In the genomic region with DNA sequence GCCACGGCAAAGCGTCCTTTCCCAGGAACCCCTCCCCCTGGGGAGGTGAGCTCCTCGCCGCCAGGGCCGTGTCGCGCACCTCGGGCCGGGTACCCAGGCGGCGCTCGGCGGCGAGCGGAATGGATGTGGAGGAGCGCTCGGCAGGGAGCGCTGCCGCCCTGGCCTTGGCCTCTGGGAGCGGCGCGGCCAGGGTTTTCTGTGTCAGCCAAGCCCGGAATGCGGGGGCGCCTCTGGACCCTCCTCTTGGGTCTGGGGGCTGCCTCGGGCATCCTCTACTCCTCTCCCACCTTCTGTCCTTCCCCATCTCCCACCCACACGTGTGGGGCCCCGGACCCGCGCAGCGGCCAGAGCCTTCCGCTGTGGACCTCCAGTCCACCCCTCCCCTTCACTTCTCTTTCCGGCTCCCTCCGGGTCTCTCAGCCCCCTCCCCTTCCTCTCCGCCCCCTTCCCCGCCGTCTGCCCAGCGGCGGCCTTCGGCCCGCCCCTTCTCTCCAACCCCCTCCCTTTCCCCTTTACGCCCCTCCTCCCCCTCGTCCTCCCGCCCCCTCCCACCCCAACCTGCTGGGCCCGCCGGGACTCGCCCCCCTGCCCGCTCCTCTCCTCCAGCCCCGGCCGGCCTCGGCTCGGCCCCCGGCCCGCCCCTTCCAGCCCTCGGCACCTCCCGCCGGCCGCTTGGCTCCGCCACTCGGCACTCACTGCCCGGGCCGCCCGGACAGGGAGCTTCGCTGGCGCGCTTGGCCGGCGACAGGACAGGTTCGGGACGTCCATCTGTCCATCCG, we compare ENCODE assay signal across 1 cellular context.
TF ChIP-seq lines count a peak whose summit lies in the region.

A gene (plus strand): TSS at position 684 of the 779 bp plus-strand sequence. CDS start 129 bp downstream, outside the sequence.

TF ChIP-seq in K562, 482 proteins besides CTCF, POLR2A, EP300 and RAD21 (continued from another document and continues in another):
- TF ChIP-seq, protein P1, sequence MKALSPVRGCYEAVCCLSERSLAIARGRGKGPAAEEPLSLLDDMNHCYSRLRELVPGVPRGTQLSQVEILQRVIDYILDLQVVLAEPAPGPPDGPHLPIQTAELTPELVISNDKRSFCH (CRISPR knock-in tag; IDR thresholded peaks at IDR 0.05), result no peak
- TF ChIP-seq, protein P1 (tag; IDR thresholded peaks at IDR 0.05), result no peak
- TF ChIP-seq SPI1 (IDR thresholded peaks at IDR 0.05; ENCODE audit: borderline replicate concordance, low read depth, low read length), result no peak
- no peak for TF ChIP-seq ZNF778 (CRISPR knock-in tag; IDR thresholded peaks at IDR 0.05)
- no peak for TF ChIP-seq ILF3 (IDR thresholded peaks at IDR 0.05; ENCODE audit: borderline replicate concordance)
- TF ChIP-seq, protein P2, sequence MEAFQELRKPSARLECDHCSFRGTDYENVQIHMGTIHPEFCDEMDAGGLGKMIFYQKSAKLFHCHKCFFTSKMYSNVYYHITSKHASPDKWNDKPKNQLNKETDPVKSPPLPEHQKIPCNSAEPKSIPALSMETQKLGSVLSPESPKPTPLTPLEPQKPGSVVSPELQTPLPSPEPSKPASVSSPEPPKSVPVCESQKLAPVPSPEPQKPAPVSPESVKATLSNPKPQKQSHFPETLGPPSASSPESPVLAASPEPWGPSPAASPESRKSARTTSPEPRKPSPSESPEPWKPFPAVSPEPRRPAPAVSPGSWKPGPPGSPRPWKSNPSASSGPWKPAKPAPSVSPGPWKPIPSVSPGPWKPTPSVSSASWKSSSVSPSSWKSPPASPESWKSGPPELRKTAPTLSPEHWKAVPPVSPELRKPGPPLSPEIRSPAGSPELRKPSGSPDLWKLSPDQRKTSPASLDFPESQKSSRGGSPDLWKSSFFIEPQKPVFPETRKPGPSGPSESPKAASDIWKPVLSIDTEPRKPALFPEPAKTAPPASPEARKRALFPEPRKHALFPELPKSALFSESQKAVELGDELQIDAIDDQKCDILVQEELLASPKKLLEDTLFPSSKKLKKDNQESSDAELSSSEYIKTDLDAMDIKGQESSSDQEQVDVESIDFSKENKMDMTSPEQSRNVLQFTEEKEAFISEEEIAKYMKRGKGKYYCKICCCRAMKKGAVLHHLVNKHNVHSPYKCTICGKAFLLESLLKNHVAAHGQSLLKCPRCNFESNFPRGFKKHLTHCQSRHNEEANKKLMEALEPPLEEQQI (IDR thresholded peaks at IDR 0.05), result no peak
- TF ChIP-seq HNRNPUL1 (IDR thresholded peaks at IDR 0.05; ENCODE audit: low read length), result no peak
- no peak for TF ChIP-seq HNRNPH1 (optimal IDR thresholded peaks at IDR 0.05; ENCODE audit: low read depth, low read length)
- TF ChIP-seq SP1 (CRISPR knock-in tag; IDR thresholded peaks at IDR 0.05), result peak; percentile 61; the same call in 1 of the 2 replicates
- TF ChIP-seq, protein P3, sequence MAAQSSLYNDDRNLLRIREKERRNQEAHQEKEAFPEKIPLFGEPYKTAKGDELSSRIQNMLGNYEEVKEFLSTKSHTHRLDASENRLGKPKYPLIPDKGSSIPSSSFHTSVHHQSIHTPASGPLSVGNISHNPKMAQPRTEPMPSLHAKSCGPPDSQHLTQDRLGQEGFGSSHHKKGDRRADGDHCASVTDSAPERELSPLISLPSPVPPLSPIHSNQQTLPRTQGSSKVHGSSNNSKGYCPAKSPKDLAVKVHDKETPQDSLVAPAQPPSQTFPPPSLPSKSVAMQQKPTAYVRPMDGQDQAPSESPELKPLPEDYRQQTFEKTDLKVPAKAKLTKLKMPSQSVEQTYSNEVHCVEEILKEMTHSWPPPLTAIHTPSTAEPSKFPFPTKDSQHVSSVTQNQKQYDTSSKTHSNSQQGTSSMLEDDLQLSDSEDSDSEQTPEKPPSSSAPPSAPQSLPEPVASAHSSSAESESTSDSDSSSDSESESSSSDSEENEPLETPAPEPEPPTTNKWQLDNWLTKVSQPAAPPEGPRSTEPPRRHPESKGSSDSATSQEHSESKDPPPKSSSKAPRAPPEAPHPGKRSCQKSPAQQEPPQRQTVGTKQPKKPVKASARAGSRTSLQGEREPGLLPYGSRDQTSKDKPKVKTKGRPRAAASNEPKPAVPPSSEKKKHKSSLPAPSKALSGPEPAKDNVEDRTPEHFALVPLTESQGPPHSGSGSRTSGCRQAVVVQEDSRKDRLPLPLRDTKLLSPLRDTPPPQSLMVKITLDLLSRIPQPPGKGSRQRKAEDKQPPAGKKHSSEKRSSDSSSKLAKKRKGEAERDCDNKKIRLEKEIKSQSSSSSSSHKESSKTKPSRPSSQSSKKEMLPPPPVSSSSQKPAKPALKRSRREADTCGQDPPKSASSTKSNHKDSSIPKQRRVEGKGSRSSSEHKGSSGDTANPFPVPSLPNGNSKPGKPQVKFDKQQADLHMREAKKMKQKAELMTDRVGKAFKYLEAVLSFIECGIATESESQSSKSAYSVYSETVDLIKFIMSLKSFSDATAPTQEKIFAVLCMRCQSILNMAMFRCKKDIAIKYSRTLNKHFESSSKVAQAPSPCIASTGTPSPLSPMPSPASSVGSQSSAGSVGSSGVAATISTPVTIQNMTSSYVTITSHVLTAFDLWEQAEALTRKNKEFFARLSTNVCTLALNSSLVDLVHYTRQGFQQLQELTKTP (IDR thresholded peaks at IDR 0.05; ENCODE audit: low read depth in 1 of 2, partially characterized antibody in 2 of 2), result no peak
- TF ChIP-seq, protein P4, sequence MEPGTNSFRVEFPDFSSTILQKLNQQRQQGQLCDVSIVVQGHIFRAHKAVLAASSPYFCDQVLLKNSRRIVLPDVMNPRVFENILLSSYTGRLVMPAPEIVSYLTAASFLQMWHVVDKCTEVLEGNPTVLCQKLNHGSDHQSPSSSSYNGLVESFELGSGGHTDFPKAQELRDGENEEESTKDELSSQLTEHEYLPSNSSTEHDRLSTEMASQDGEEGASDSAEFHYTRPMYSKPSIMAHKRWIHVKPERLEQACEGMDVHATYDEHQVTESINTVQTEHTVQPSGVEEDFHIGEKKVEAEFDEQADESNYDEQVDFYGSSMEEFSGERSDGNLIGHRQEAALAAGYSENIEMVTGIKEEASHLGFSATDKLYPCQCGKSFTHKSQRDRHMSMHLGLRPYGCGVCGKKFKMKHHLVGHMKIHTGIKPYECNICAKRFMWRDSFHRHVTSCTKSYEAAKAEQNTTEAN (CRISPR knock-in tag; IDR thresholded peaks at IDR 0.05), result no peak
- TF ChIP-seq MEF2D (tag; conservative IDR thresholded peaks at IDR 0.05; ENCODE audit: low read depth), result no peak
- 0 out of 4 replicates have a peak, but pooled peaks of 1 of the 2 experiments have one; percentile 24 for TF ChIP-seq KDM1A (IDR thresholded peaks at IDR 0.05)
- no peak for TF ChIP-seq CEBPB (tag; IDR thresholded peaks at IDR 0.05)
- no peak for TF ChIP-seq ZNF311 (CRISPR knock-in tag; IDR thresholded peaks at IDR 0.05)
- no peak for TF ChIP-seq MEF2A (IDR thresholded peaks at IDR 0.05; ENCODE audit: control insufficient read depth, low read depth, low read length)
- TF ChIP-seq TGIF2 (CRISPR knock-in tag; IDR thresholded peaks at IDR 0.05), result no peak
- no peak for TF ChIP-seq MAFG (tag; conservative IDR thresholded peaks at IDR 0.05)
- peak; percentile 14; the same call in 1 of the 2 replicates for TF ChIP-seq CREM (IDR thresholded peaks at IDR 0.05; ENCODE audit: low read depth)
- no peak for TF ChIP-seq SMARCC2 (IDR thresholded peaks at IDR 0.05; ENCODE audit: low read depth)
- TF ChIP-seq COPS2 (conservative IDR thresholded peaks at IDR 0.05), result no peak
- TF ChIP-seq TRIM28 (IDR thresholded peaks at IDR 0.05), result no peak
- TF ChIP-seq, protein P5, sequence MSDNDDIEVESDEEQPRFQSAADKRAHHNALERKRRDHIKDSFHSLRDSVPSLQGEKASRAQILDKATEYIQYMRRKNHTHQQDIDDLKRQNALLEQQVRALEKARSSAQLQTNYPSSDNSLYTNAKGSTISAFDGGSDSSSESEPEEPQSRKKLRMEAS (CRISPR knock-in tag; IDR thresholded peaks at IDR 0.05), result no peak; the same call in none of the 2 replicates
- no peak for TF ChIP-seq PYGO2 (tag; IDR thresholded peaks at IDR 0.05)
- TF ChIP-seq RFX5 (IDR thresholded peaks at IDR 0.05; ENCODE audit: low read depth, low read length), result no peak
- TF ChIP-seq ZKSCAN1 (IDR thresholded peaks at IDR 0.05; ENCODE audit: low read depth, low read length), result no peak
- TF ChIP-seq, protein P6, sequence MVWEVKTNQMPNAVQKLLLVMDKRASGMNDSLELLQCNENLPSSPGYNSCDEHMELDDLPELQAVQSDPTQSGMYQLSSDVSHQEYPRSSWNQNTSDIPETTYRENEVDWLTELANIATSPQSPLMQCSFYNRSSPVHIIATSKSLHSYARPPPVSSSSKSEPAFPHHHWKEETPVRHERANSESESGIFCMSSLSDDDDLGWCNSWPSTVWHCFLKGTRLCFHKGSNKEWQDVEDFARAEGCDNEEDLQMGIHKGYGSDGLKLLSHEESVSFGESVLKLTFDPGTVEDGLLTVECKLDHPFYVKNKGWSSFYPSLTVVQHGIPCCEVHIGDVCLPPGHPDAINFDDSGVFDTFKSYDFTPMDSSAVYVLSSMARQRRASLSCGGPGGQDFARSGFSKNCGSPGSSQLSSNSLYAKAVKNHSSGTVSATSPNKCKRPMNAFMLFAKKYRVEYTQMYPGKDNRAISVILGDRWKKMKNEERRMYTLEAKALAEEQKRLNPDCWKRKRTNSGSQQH (CRISPR knock-in tag; IDR thresholded peaks at IDR 0.05), result no peak
- no peak for TF ChIP-seq ZNF124 (CRISPR knock-in tag; IDR thresholded peaks at IDR 0.05)
- TF ChIP-seq ZNF780A (CRISPR knock-in tag; IDR thresholded peaks at IDR 0.05), result no peak
- TF ChIP-seq CBFB (CRISPR knock-in tag; IDR thresholded peaks at IDR 0.05), result no peak
- TF ChIP-seq ZSCAN32 (CRISPR knock-in tag; IDR thresholded peaks at IDR 0.05), result no peak
- TF ChIP-seq, protein P7, sequence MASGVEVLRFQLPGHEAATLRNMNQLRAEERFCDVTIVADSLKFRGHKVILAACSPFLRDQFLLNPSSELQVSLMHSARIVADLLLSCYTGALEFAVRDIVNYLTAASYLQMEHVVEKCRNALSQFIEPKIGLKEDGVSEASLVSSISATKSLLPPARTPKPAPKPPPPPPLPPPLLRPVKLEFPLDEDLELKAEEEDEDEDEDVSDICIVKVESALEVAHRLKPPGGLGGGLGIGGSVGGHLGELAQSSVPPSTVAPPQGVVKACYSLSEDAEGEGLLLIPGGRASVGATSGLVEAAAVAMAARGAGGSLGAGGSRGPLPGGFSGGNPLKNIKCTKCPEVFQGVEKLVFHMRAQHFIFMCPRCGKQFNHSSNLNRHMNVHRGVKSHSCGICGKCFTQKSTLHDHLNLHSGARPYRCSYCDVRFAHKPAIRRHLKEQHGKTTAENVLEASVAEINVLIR (CRISPR knock-in tag; IDR thresholded peaks at IDR 0.05), result no peak
- TF ChIP-seq XRCC3 (IDR thresholded peaks at IDR 0.05), result no peak
- TF ChIP-seq, protein P8, sequence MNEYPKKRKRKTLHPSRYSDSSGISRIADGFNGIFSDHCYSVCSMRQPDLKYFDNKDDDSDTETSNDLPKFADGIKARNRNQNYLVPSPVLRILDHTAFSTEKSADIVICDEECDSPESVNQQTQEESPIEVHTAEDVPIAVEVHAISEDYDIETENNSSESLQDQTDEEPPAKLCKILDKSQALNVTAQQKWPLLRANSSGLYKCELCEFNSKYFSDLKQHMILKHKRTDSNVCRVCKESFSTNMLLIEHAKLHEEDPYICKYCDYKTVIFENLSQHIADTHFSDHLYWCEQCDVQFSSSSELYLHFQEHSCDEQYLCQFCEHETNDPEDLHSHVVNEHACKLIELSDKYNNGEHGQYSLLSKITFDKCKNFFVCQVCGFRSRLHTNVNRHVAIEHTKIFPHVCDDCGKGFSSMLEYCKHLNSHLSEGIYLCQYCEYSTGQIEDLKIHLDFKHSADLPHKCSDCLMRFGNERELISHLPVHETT (CRISPR knock-in tag; conservative IDR thresholded peaks at IDR 0.05 in 1 of 2, IDR thresholded peaks at IDR 0.05 in 1 of 2), result no peak
- TF ChIP-seq, protein P9, sequence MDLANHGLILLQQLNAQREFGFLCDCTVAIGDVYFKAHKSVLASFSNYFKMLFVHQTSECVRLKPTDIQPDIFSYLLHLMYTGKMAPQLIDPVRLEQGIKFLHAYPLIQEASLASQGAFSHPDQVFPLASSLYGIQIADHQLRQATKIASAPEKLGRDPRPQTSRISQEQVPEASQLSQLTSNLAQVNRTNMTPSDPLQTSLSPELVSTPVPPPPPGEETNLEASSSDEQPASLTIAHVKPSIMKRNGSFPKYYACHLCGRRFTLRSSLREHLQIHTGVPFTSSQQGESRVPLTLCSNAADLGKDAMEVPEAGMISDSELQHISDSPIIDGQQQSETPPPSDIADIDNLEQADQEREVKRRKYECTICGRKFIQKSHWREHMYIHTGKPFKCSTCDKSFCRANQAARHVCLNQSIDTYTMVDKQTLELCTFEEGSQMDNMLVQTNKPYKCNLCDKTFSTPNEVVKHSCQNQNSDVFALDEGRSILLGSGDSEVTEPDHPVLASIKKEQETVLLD (IDR thresholded peaks at IDR 0.05), result no peak
- TF ChIP-seq SMARCA5 (IDR thresholded peaks at IDR 0.05), result no peak
- no peak for TF ChIP-seq ZNF224 (CRISPR knock-in tag; IDR thresholded peaks at IDR 0.05)
- no peak for TF ChIP-seq SNRNP70 (optimal IDR thresholded peaks at IDR 0.05; ENCODE audit: low read depth, low read length)
- TF ChIP-seq JUN (IDR thresholded peaks at IDR 0.05; ENCODE audit: borderline replicate concordance, low read depth, low read length), result no peak
- TF ChIP-seq JUN (CRISPR knock-in tag; IDR thresholded peaks at IDR 0.05; ENCODE audit: borderline replicate concordance), result no peak
- TF ChIP-seq HIVEP1 (CRISPR knock-in tag; IDR thresholded peaks at IDR 0.05), result no peak
- no peak for TF ChIP-seq POLR2H (tag; IDR thresholded peaks at IDR 0.05; ENCODE audit: low read depth)
- TF ChIP-seq ZNF174 (CRISPR knock-in tag; IDR thresholded peaks at IDR 0.05), result no peak
- TF ChIP-seq CTBP1 (IDR thresholded peaks at IDR 0.05; ENCODE audit: borderline replicate concordance), result peak; percentile 94
- TF ChIP-seq, protein P10, sequence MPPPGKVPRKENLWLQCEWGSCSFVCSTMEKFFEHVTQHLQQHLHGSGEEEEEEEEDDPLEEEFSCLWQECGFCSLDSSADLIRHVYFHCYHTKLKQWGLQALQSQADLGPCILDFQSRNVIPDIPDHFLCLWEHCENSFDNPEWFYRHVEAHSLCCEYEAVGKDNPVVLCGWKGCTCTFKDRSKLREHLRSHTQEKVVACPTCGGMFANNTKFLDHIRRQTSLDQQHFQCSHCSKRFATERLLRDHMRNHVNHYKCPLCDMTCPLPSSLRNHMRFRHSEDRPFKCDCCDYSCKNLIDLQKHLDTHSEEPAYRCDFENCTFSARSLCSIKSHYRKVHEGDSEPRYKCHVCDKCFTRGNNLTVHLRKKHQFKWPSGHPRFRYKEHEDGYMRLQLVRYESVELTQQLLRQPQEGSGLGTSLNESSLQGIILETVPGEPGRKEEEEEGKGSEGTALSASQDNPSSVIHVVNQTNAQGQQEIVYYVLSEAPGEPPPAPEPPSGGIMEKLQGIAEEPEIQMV (tag; conservative IDR thresholded peaks at IDR 0.05; ENCODE audit: low read depth), result no peak
- no peak for TF ChIP-seq NFE2L1 (tag; IDR thresholded peaks at IDR 0.05; ENCODE audit: borderline replicate concordance, low read depth)
- TF ChIP-seq NR1H2 (CRISPR knock-in tag; IDR thresholded peaks at IDR 0.05), result no peak
- TF ChIP-seq GATAD2A (IDR thresholded peaks at IDR 0.05), result no peak
- no peak for TF ChIP-seq ZNF146 (CRISPR knock-in tag; IDR thresholded peaks at IDR 0.05; ENCODE audit: unreplicated experiment)
- TF ChIP-seq ZNF586 (CRISPR knock-in tag; conservative IDR thresholded peaks at IDR 0.05), result no peak
- TF ChIP-seq MTA2 (IDR thresholded peaks at IDR 0.05; ENCODE audit: low read depth), result no peak
- no peak for TF ChIP-seq CBX8 (IDR thresholded peaks at IDR 0.05; ENCODE audit: borderline replicate concordance, extremely low read depth, low read depth, low read length, poor library complexity, severe bottlenecking)
- TF ChIP-seq KHSRP (IDR thresholded peaks at IDR 0.05), result no peak
